Comparison of ENCODE assay signal across 15 cellular contexts in the genomic region with DNA sequence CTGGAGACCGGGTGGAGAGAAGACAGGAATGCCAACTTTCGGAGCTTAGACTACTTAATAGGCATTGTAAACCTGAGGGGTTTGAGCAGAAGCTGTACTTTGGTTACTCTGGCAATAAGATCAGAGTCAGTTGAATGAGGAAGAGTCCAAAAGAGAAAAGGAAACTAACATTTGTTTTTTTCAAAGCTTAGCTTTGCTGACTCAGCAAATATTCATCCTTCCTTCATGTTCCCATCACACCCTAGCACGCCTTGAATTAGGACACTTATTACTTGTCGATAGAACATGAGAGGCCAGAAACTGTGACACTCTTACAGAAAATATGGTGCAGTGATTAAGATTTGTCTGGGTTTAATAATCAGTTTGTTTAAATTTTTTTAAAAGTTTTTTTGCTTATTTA.
DNase-seq lines count a peak whose midpoint lies in the region; ATAC-seq and TF ChIP-seq lines count a peak whose summit lies in the region.
"Had no signal": no experiment of that assay in that cellular context is flagged by ENCODE, and none has a peak within 500 bp of the region (broad histone marks: within the 10 kb centered on the region; RNA-seq: fewer than 3 reads in every experiment).

No MANE protein-coding gene starts in this region.

- no peaks in the 10 kb centered on the region for H3K36me3 ChIP-seq in breast epithelium
- H3K36me3 ChIP-seq: BLaER1 treated with 17β-estradiol and CSF1 and Interleukin-3, amounts not matched to agents 10 nM and 100 nM had no signal

- no peak overlapping the region for H3K4me3 Mint-ChIP-seq in activated naive CD8-positive, alpha-beta T cell treated with anti-CD3 and anti-CD28 coated beads, Interleukin-2, amount 10 ng/mL, durations not matched to agents 7 days and 5 days
- no peak overlapping the region for H3K4me3 Mint-ChIP-seq in activated naive CD8-positive, alpha-beta T cell treated with anti-CD3 and anti-CD28 coated beads for 36 hours
- no peak overlapping the region for H3K4me3 Mint-ChIP-seq in dendritic cell treated with granulocyte-macrophage colony-stimulating factor and Interleukin-4, amounts not matched to agents 40 ng/mL and 50 ng/mL, for 4 days
- H3K4me3 Mint-ChIP-seq in stimulated activated memory B cell treated with anti-CD40 and anti-IgM and Interleukin-4, amounts not matched to agents 10 μg/mL and 1 μg/mL and 100 μg/mL, for 72 hours: no peak overlapping the region
- H3K4me3 Mint-ChIP-seq: CD8-positive, alpha-beta T cell; IgD-negative memory B cell had no signal

- no peaks in the 10 kb centered on the region for H3K4me1 ChIP-seq in breast epithelium

- ATAC-seq in activated naive CD8-positive, alpha-beta T cell treated with anti-CD3 and anti-CD28 coated beads, Interleukin-2, amount 10 ng/mL, durations not matched to agents 7 days and 5 days (ENCODE audit: low read depth): no peak
- no peak for ATAC-seq in stimulated activated memory B cell treated with anti-CD40 and anti-IgM and Interleukin-4, amounts not matched to agents 10 μg/mL and 1 μg/mL and 100 μg/mL, for 72 hours
- ATAC-seq: CD8-positive, alpha-beta T cell had no signal

- no peak overlapping the region for H3K4me3 ChIP-seq in breast epithelium
- H3K4me3 ChIP-seq: BLaER1 treated with 17β-estradiol and CSF1 and Interleukin-3, amounts not matched to agents 10 nM and 100 nM; GM23248 had no signal

- H3K27me3 ChIP-seq in breast epithelium: no peaks in the 10 kb centered on the region
- H3K27me3 ChIP-seq: BLaER1 treated with 17β-estradiol and CSF1 and Interleukin-3, amounts not matched to agents 10 nM and 100 nM had no signal

- DNase-seq in activated naive CD8-positive, alpha-beta T cell treated with anti-CD3 and anti-CD28 coated beads, Interleukin-2, amount 10 ng/mL, durations not matched to agents 7 days and 5 days: no peak
- no peak for DNase-seq in activated naive CD8-positive, alpha-beta T cell treated with anti-CD3 and anti-CD28 coated beads for 36 hours
- DNase-seq in MV-4-11 (lab: John Stamatoyannopoulos, UW) (peak; percentile 6), HT-29 (ENCODE audit: low spot score) (no peak), breast epithelium (ENCODE audit: low spot score in 2 of 2) (no peak)
- DNase-seq in activated CD4-positive, alpha-beta T cell treated with anti-CD3 and anti-CD28 coated beads, Interleukin-2, amount 50 U/mL, for 1 hour: no peak
- DNase-seq: CD8-positive, alpha-beta T cell; DMS 273 treated with DMSO at 0.1 percent for 48 hours; GM23248; HCEC 1CT had no signal

- TF ChIP-seq CTCF in breast epithelium (IDR thresholded peaks at IDR 0.05): no peak

- intact Hi-C loops in dendritic cell treated with granulocyte-macrophage colony-stimulating factor and Interleukin-4, amounts not matched to agents 40 ng/mL and 50 ng/mL, for 4 days (cut with micrococcal nuclease): no loop called here
- intact Hi-C loops in breast epithelium (cut with DNase I; ENCODE audit: low total_unique reads): loop anchor here (5.0 kb wide), 1 partner anchor 263 kb away; no protein-coding TSS in a partner anchor

- no peak overlapping the region for H3K27ac ChIP-seq in breast epithelium
- H3K27ac ChIP-seq: 22Rv1; BLaER1 treated with 17β-estradiol and CSF1 and Interleukin-3, amounts not matched to agents 10 nM and 100 nM; GM23248 had no signal

- H3K27ac Mint-ChIP-seq in activated naive CD8-positive, alpha-beta T cell treated with anti-CD3 and anti-CD28 coated beads, Interleukin-2, amount 10 ng/mL, durations not matched to agents 7 days and 5 days: peak overlapping the region; percentile 17
- H3K27ac Mint-ChIP-seq in activated naive CD8-positive, alpha-beta T cell treated with anti-CD3 and anti-CD28 coated beads for 36 hours: no peak overlapping the region
- H3K27ac Mint-ChIP-seq in dendritic cell treated with granulocyte-macrophage colony-stimulating factor and Interleukin-4, amounts not matched to agents 40 ng/mL and 50 ng/mL, for 4 days: peak overlapping the region; percentile 28
- H3K27ac Mint-ChIP-seq in stimulated activated memory B cell treated with anti-CD40 and anti-IgM and Interleukin-4, amounts not matched to agents 10 μg/mL and 1 μg/mL and 100 μg/mL, for 72 hours: peak overlapping the region; percentile 16
- H3K27ac Mint-ChIP-seq: CD8-positive, alpha-beta T cell had no signal

- H3K4me1 Mint-ChIP-seq in activated naive CD8-positive, alpha-beta T cell treated with anti-CD3 and anti-CD28 coated beads, Interleukin-2, amount 10 ng/mL, durations not matched to agents 7 days and 5 days: peaks cover 7% of the 10 kb centered on the region
- H3K4me1 Mint-ChIP-seq in activated naive CD8-positive, alpha-beta T cell treated with anti-CD3 and anti-CD28 coated beads for 36 hours: peaks cover 14% of the 10 kb centered on the region
- H3K4me1 Mint-ChIP-seq in dendritic cell treated with granulocyte-macrophage colony-stimulating factor and Interleukin-4, amounts not matched to agents 40 ng/mL and 50 ng/mL, for 4 days (ENCODE audit: low read depth): peaks cover 37% of the 10 kb centered on the region
- peaks cover 15% of the 10 kb centered on the region for H3K4me1 Mint-ChIP-seq in stimulated activated memory B cell treated with anti-CD40 and anti-IgM and Interleukin-4, amounts not matched to agents 10 μg/mL and 1 μg/mL and 100 μg/mL, for 72 hours

- H3K9me3 ChIP-seq in breast epithelium: no peaks in the 10 kb centered on the region
- H3K9me3 ChIP-seq: BLaER1 treated with 17β-estradiol and CSF1 and Interleukin-3, amounts not matched to agents 10 nM and 100 nM had no signal

- no peak for TF ChIP-seq POLR2A in breast epithelium (IDR thresholded peaks at IDR 0.05)

- no peaks in the 10 kb centered on the region for H3K27me3 Mint-ChIP-seq in activated naive CD8-positive, alpha-beta T cell treated with anti-CD3 and anti-CD28 coated beads, Interleukin-2, amount 10 ng/mL, durations not matched to agents 7 days and 5 days
- H3K27me3 Mint-ChIP-seq in activated naive CD8-positive, alpha-beta T cell treated with anti-CD3 and anti-CD28 coated beads for 36 hours: no peaks in the 10 kb centered on the region
- peaks cover 6% of the 10 kb centered on the region for H3K27me3 Mint-ChIP-seq in dendritic cell treated with granulocyte-macrophage colony-stimulating factor and Interleukin-4, amounts not matched to agents 40 ng/mL and 50 ng/mL, for 4 days
- no peaks in the 10 kb centered on the region for H3K27me3 Mint-ChIP-seq in stimulated activated memory B cell treated with anti-CD40 and anti-IgM and Interleukin-4, amounts not matched to agents 10 μg/mL and 1 μg/mL and 100 μg/mL, for 72 hours
- H3K27me3 Mint-ChIP-seq: IgD-negative memory B cell had no signal

- H3K9me3 Mint-ChIP-seq in activated naive CD8-positive, alpha-beta T cell treated with anti-CD3 and anti-CD28 coated beads, Interleukin-2, amount 10 ng/mL, durations not matched to agents 7 days and 5 days: peaks cover 5% of the 10 kb centered on the region
- H3K9me3 Mint-ChIP-seq in activated naive CD8-positive, alpha-beta T cell treated with anti-CD3 and anti-CD28 coated beads for 36 hours: no peaks in the 10 kb centered on the region
- peaks cover 17% of the 10 kb centered on the region for H3K9me3 Mint-ChIP-seq in dendritic cell treated with granulocyte-macrophage colony-stimulating factor and Interleukin-4, amounts not matched to agents 40 ng/mL and 50 ng/mL, for 4 days
- no peaks in the 10 kb centered on the region for H3K9me3 Mint-ChIP-seq in stimulated activated memory B cell treated with anti-CD40 and anti-IgM and Interleukin-4, amounts not matched to agents 10 μg/mL and 1 μg/mL and 100 μg/mL, for 72 hours
- H3K9me3 Mint-ChIP-seq: CD8-positive, alpha-beta T cell had no signal

- POLR2A ChIA-PET in activated naive CD8-positive, alpha-beta T cell treated with anti-CD3 and anti-CD28 coated beads, Interleukin-2, amount 10 ng/mL, durations not matched to agents 7 days and 5 days (lab: Charles Lee): no interaction called here

- H3K36me3 Mint-ChIP-seq in activated naive CD8-positive, alpha-beta T cell treated with anti-CD3 and anti-CD28 coated beads, Interleukin-2, amount 10 ng/mL, durations not matched to agents 7 days and 5 days: no peaks in the 10 kb centered on the region
- H3K36me3 Mint-ChIP-seq in activated naive CD8-positive, alpha-beta T cell treated with anti-CD3 and anti-CD28 coated beads for 36 hours: no peaks in the 10 kb centered on the region
- no peaks in the 10 kb centered on the region for H3K36me3 Mint-ChIP-seq in dendritic cell treated with granulocyte-macrophage colony-stimulating factor and Interleukin-4, amounts not matched to agents 40 ng/mL and 50 ng/mL, for 4 days (ENCODE audit: low read depth)
- no peaks in the 10 kb centered on the region for H3K36me3 Mint-ChIP-seq in stimulated activated memory B cell treated with anti-CD40 and anti-IgM and Interleukin-4, amounts not matched to agents 10 μg/mL and 1 μg/mL and 100 μg/mL, for 72 hours
- H3K36me3 Mint-ChIP-seq: CD8-positive, alpha-beta T cell had no signal
